8 cellular contexts compared by ENCODE assay signal in the genomic region with DNA sequence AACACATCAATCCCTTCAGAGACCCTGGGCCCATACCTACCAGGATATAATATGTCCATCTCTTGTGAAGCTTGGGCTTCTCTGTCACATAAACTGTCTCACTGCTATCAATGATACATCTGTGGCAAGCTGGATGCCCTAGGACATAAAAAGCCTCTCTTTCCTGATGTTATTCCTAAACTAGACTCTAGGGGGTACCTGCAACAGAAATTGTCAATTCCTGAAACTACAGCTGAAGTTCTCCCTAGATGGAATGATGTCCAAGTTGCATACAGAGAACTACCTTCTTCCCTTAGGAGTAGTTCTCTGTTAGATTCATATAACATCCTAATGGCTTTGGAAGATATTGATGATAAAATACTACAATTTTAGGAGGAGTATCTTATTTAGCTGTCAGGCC. TPM values are rescaled to one million over a fixed set of nuclear protein-coding genes. Genes with fewer than 3 reads are reported as not detected.
DNase-seq lines count a peak whose midpoint lies in the region; ATAC-seq and TF ChIP-seq lines count a peak whose summit lies in the region.

No MANE protein-coding gene starts in this region.

- H4K20me1 ChIP-seq in hepatocyte (ENCODE audit: insufficient read depth, poor library complexity, severe bottlenecking) = no peaks in the 10 kb centered on the region

- POLR2A ChIA-PET in RWPE1 (lab: Yijun Ruan, JAX; ENCODE audit: low non-redundant PET) = no interaction called here

- H3K27ac ChIP-seq in RWPE1 (no peak overlapping the region), hepatocyte (no peak overlapping the region)

- CTCF ChIA-PET in RWPE1 (lab: Yijun Ruan, JAX) = interaction anchor here (0.5 to 1.4 kb wide), 5 partner anchors 10 to 367 kb away, joined by 3 to 5 read pairs (median 4); no protein-coding TSS in a partner anchor

- no peaks in the 10 kb centered on the region for H3K79me2 ChIP-seq in hepatocyte

- peaks cover 3% of the 10 kb centered on the region for H3K27me3 ChIP-seq in hepatocyte

- TF ChIP-seq CTCF in HFF-Myc (IDR thresholded peaks at IDR 0.05; ENCODE audit: low read depth, low read length, missing control alignments) (peak; percentile 43), RWPE1 (conservative IDR thresholded peaks at IDR 0.05; ENCODE audit: low read depth) (peak; percentile 26; the same call in 1 of the 2 replicates), hepatocyte (IDR thresholded peaks at IDR 0.05; ENCODE audit: poor library complexity) (peak; percentile 17)

- ATAC-seq in GM18517 (IDR thresholded peaks at IDR 0.05; ENCODE audit: unreplicated experiment) (no peak), HG02678 (IDR thresholded peaks at IDR 0.05; ENCODE audit: unreplicated experiment) (no peak)

- H3K4me1 ChIP-seq in hepatocyte (ENCODE audit: insufficient read depth) = no peaks in the 10 kb centered on the region

- no peak overlapping the region for H3K4me3 ChIP-seq in HFF-Myc (replicated peaks; ENCODE audit: low read depth, low read length)
- no peak overlapping the region for H3K4me3 ChIP-seq in hepatocyte

- H3K9me2 ChIP-seq in hepatocyte (replicated peaks; ENCODE audit: insufficient read depth) = no peaks in the 10 kb centered on the region

- H3K9me3 ChIP-seq in hepatocyte (ENCODE audit: low read depth) = no peaks in the 10 kb centered on the region

- H3K4me2 ChIP-seq in hepatocyte = no peak overlapping the region

- DNase-seq in COLO829 (ENCODE audit: low spot score) (peak; percentile 11), HFF-Myc (ENCODE audit: extremely low read depth, low read depth) (no peak), RWPE1 (ENCODE audit: low spot score) (peak; percentile 26), hepatocyte (ENCODE audit: low spot score) (peak; percentile 14), NCI-H2171 treated with DMSO at 0.1 percent for 48 hours (lab: John Stamatoyannopoulos, UW) (no peak), NCI-H1092 (lab: John Stamatoyannopoulos, UW) (no peak)

- no peak overlapping the region for H2AFZ ChIP-seq in hepatocyte

- no peaks in the 10 kb centered on the region for H3K36me3 ChIP-seq in hepatocyte (replicated peaks; ENCODE audit: insufficient read depth, low read depth)

RNA-seq across cellular contexts. Expression of a gene that starts 35.8 kb away (rescaled TPM):
- 1.3 and 2.0 TPM in 2 replicates for total RNA-seq in hepatocyte
- 0.10 and 0.37 TPM in 2 replicates for polyA plus RNA-seq in hepatocyte

Comparison
In these comparisons a context has a peak if more than half of its experiments do, and no peak if none do; other contexts are left out.
1. DNase-seq: peak in COLO829 (single experiment), RWPE1 (single experiment) and hepatocyte (single experiment); none in HFF-Myc (single experiment), NCI-H2171 treated with DMSO at 0.1 percent for 48 hours (single experiment) and NCI-H1092 (single experiment).
2. Peak in every context shown above with its lines, with median percentiles within 50 percentile points of each other: CTCF ChIP-seq.